Comparison of ENCODE assay signal across 18 cellular contexts in genomic region chr1:243477676-243478075, GRCh38.
"Had no signal": no experiment of that assay in that cellular context is flagged by ENCODE, and none has a peak within 500 bp of the region (broad histone marks: within the 10 kb centered on the region; RNA-seq: fewer than 3 reads in every experiment).

No MANE protein-coding gene starts in this region.

- H3K9me3 ChIP-seq: left lung, mucosa of descending colon, prostate gland had no signal

- H3K4me3 ChIP-seq: left lung, mucosa of descending colon, prostate gland had no signal

- H3K36me3 ChIP-seq: prostate gland had no signal

- H3K4me1 ChIP-seq: foreskin keratinocyte had no signal

- DNase-seq: activated CD4-positive, alpha-beta T cell treated with anti-CD3 and anti-CD28 coated beads, Interleukin-2, amount 50 U/mL, for 48 hours; activated CD4-positive, CD25-positive, alpha-beta regulatory T cell treated with anti-CD3 and anti-CD28 coated beads, Interleukin-2, amount 50 U/mL, for 72 hours; activated CD8-positive, alpha-beta memory T cell treated with anti-CD3 and anti-CD28 coated beads, Interleukin-2, amount 10 ng/mL, durations not matched to agents 7 days and 5 days; activated effector memory CD4-positive, alpha-beta T cell treated with Interleukin-2 at 50 U/mL for 16 hours; activated T-cell treated with anti-CD3 and anti-CD28 coated beads, Interleukin-2, amount 50 U/mL, for 24 hours; amniotic stem cell; cerebellar nuclear complex; foreskin keratinocyte; left lung; mucosa of descending colon; natural killer cell; nucleus accumbens; stimulated activated CD4-positive, alpha-beta T cell treated with anti-CD3 and anti-CD28 coated beads, Interleukin-12 subunit alpha, Interleukin-12 subunit beta, amount 100 ng/mL, for 4 hours; stimulated activated naive CD4-positive, alpha-beta T cell treated with Interleukin-2 at 50 U/mL for 16 hours had no signal

- ATAC-seq: activated CD8-positive, alpha-beta memory T cell treated with anti-CD3 and anti-CD28 coated beads, Interleukin-2, amount 10 ng/mL, durations not matched to agents 7 days and 5 days; esophagus mucosa; foreskin keratinocyte; left lung; mucosa of descending colon; natural killer cell; sciatic nerve had no signal

- H3K27ac ChIP-seq: foreskin keratinocyte, left lung, prostate gland had no signal

- FAIRE-seq: keratinocyte had no signal
